Comparison of ENCODE assay signal across 8 cellular contexts in genomic region chr10:130111115-130111847, GRCh38. TPM values are rescaled to one million over a fixed set of nuclear protein-coding genes. Genes with fewer than 3 reads are reported as not detected.
DNase-seq lines count a peak whose midpoint lies in the region; ATAC-seq and TF ChIP-seq lines count a peak whose summit lies in the region.

No MANE protein-coding gene starts in this region.

- DNase-seq in EH (ENCODE audit: low read depth) (peak; percentile 99), GM23338 (ENCODE audit: low spot score) (peak; percentile 98), Kasumi-1 (lab: John Stamatoyannopoulos, UW) (peak; percentile 99), RPMI7951 (ENCODE audit: low read depth) (peak; percentile 96), fibroblast of peridontal ligament (ENCODE audit: extremely low read depth) (peak; percentile 97), natural killer cell (peak; percentile 90)
- peak; percentile 90 for DNase-seq in activated T-helper 9 cell treated with anti-CD3 and anti-CD28 coated beads, Interleukin-2, amount 50 U/mL, for 16 hours (ENCODE audit: low read depth)
- peak; percentile 91 to 99 (median 96) for DNase-seq in stimulated activated naive CD4-positive, alpha-beta T cell (lab: John Stamatoyannopoulos, UW)

- peak overlapping the region; percentile 95 for H3K27ac Mint-ChIP-seq in GM23338
- H3K27ac Mint-ChIP-seq in natural killer cell = peak overlapping the region; percentile 96 to 97

- H3K4me1 ChIP-seq in GM23338 (ENCODE audit: insufficient read depth) = peaks cover 14% of the 10 kb centered on the region

- H3K27me3 Mint-ChIP-seq in GM23338 (ENCODE audit: insufficient read depth, low read depth, poor library complexity) (peaks cover 15% of the 10 kb centered on the region), natural killer cell (ENCODE audit: low read depth in 2 of 2) (no peaks in the 10 kb centered on the region)

- H2AFZ ChIP-seq in GM23338 = peak overlapping the region; percentile 94

- H3K4me3 ChIP-seq in GM23338 = peak overlapping the region; percentile 98

- H3K36me3 ChIP-seq in GM23338 (ENCODE audit: insufficient read depth) = no peaks in the 10 kb centered on the region

- H4K20me1 ChIP-seq in GM23338 (replicated peaks; ENCODE audit: insufficient read depth) = no peaks in the 10 kb centered on the region

- intact Hi-C loops in natural killer cell (cut with micrococcal nuclease) = loop anchor here (1.0 to 2.0 kb wide), 3 partner anchors 16 to 644 kb away; partner anchors contain the start of genes GLRX3 and MGMT

- H3K4me1 Mint-ChIP-seq in GM23338 (peaks cover 31% of the 10 kb centered on the region), natural killer cell (peaks cover 28 to 35% of the 10 kb centered on the region in 2 donors)

- H3K36me3 Mint-ChIP-seq in GM23338 (ENCODE audit: low read depth) (peaks cover 27% of the 10 kb centered on the region), natural killer cell (no peaks in the 10 kb centered on the region)

- no peaks in the 10 kb centered on the region for H3K27me3 ChIP-seq in GM23338 (ENCODE audit: insufficient read depth)

- H3K79me2 ChIP-seq in GM23338 (replicated peaks; ENCODE audit: insufficient read depth) = peaks cover 10% of the 10 kb centered on the region

- H3K4me3 Mint-ChIP-seq in GM23338 (peak overlapping the region; percentile 93), natural killer cell (peak overlapping the region; percentile 93)

- ATAC-seq in GM23338 (peak; percentile 85), natural killer cell (peak; percentile 78 to 88 (median 80))

- H3K9me2 ChIP-seq in GM23338 (ENCODE audit: insufficient read depth) = peaks cover 4% of the 10 kb centered on the region; the same call in 1 of the 2 replicates

- H3K9me3 Mint-ChIP-seq in GM23338 (peaks cover 14% of the 10 kb centered on the region; the same call in 2 of the 3 replicates), natural killer cell (no peaks in the 10 kb centered on the region)

- TF ChIP-seq CTCF in GM23338 (conservative IDR thresholded peaks at IDR 0.05; ENCODE audit: low read depth in 2 of 2) (no peak), natural killer cell (IDR thresholded peaks at IDR 0.05) (no peak)

- peak overlapping the region; percentile 100 for H3K4me2 ChIP-seq in GM23338

- H3K27ac ChIP-seq in GM23338 (ENCODE audit: low read depth) = peak overlapping the region; percentile 74; the same call in 1 of the 2 replicates

- peaks cover 4% of the 10 kb centered on the region for H3F3A ChIP-seq in GM23338 (replicated peaks; ENCODE audit: low read depth)

TF ChIP-seq in GM23338, 12 proteins besides CTCF, POLR2A, EP300 and RAD21:
- TF ChIP-seq, protein P1, sequence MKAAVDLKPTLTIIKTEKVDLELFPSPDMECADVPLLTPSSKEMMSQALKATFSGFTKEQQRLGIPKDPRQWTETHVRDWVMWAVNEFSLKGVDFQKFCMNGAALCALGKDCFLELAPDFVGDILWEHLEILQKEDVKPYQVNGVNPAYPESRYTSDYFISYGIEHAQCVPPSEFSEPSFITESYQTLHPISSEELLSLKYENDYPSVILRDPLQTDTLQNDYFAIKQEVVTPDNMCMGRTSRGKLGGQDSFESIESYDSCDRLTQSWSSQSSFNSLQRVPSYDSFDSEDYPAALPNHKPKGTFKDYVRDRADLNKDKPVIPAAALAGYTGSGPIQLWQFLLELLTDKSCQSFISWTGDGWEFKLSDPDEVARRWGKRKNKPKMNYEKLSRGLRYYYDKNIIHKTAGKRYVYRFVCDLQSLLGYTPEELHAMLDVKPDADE (IDR thresholded peaks at IDR 0.05) = peak; percentile 60; the same call in 1 of the 2 replicates
- TF ChIP-seq POLR2AphosphoS5 (IDR thresholded peaks at IDR 0.05; ENCODE audit: low read depth) (peak; percentile 49; the same call in 1 of the 2 replicates), ZNF114 (CRISPR knock-in tag; IDR thresholded peaks at IDR 0.05) (no peak), EZH2 (IDR thresholded peaks at IDR 0.05; ENCODE audit: low read depth, unreplicated experiment) (no peak)
- TF ChIP-seq, protein P2, sequence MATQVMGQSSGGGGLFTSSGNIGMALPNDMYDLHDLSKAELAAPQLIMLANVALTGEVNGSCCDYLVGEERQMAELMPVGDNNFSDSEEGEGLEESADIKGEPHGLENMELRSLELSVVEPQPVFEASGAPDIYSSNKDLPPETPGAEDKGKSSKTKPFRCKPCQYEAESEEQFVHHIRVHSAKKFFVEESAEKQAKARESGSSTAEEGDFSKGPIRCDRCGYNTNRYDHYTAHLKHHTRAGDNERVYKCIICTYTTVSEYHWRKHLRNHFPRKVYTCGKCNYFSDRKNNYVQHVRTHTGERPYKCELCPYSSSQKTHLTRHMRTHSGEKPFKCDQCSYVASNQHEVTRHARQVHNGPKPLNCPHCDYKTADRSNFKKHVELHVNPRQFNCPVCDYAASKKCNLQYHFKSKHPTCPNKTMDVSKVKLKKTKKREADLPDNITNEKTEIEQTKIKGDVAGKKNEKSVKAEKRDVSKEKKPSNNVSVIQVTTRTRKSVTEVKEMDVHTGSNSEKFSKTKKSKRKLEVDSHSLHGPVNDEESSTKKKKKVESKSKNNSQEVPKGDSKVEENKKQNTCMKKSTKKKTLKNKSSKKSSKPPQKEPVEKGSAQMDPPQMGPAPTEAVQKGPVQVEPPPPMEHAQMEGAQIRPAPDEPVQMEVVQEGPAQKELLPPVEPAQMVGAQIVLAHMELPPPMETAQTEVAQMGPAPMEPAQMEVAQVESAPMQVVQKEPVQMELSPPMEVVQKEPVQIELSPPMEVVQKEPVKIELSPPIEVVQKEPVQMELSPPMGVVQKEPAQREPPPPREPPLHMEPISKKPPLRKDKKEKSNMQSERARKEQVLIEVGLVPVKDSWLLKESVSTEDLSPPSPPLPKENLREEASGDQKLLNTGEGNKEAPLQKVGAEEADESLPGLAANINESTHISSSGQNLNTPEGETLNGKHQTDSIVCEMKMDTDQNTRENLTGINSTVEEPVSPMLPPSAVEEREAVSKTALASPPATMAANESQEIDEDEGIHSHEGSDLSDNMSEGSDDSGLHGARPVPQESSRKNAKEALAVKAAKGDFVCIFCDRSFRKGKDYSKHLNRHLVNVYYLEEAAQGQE (IDR thresholded peaks at IDR 0.05; ENCODE audit: unreplicated experiment) = no peak
TF ChIP-seq in GM23338: peak in this region for 2.

RNA-seq across cellular contexts. Expression of gene C10orf143, which starts 0.7 kb away (rescaled TPM):
- 0.21 and 0.62 TPM in 2 replicates for total RNA-seq in GM23338 (2014; rRNA removed; shearing (Covaris generic))
- 3.7 and 4.8 TPM in 2 replicates for polyA plus RNA-seq in GM23338 (2016; fragmentation: Nextera tagmentation; extraction: Ambion mirVana)
- total RNA-seq in RPMI7951 (2014; rRNA removed; shearing (Covaris generic)) = 0.24 TPM in 1 of 2 replicates, not detected in the other
- total RNA-seq in natural killer cell = 10 to 100 TPM in 1 of 3 donors, 1 to 10 TPM in 2; 7.1 to 10.9 (median 8.2) TPM

RNA-seq across cellular contexts. Expression of gene GLRX3, which starts 24.9 kb away (rescaled TPM):
- total RNA-seq in GM23338 (2014; rRNA removed; shearing (Covaris generic)) = 141 and 146 TPM in 2 replicates
- 175 and 201 TPM in 2 replicates for polyA plus RNA-seq in GM23338 (2016; fragmentation: Nextera tagmentation; extraction: Ambion mirVana)
- total RNA-seq in RPMI7951 (2014; rRNA removed; shearing (Covaris generic)) = 135 and 152 TPM in 2 replicates
- total RNA-seq in natural killer cell = 10 to 100 TPM; 33.8 to 51.7 (median 39.1) TPM

Comparison
In these comparisons a context has a peak if more than half of its experiments do, and no peak if none do; other contexts are left out.
1. Peak in every context shown above with its lines: DNase-seq, ATAC-seq, H3K4me3 ChIP-seq and H3K27ac ChIP-seq.